In the genomic region with DNA sequence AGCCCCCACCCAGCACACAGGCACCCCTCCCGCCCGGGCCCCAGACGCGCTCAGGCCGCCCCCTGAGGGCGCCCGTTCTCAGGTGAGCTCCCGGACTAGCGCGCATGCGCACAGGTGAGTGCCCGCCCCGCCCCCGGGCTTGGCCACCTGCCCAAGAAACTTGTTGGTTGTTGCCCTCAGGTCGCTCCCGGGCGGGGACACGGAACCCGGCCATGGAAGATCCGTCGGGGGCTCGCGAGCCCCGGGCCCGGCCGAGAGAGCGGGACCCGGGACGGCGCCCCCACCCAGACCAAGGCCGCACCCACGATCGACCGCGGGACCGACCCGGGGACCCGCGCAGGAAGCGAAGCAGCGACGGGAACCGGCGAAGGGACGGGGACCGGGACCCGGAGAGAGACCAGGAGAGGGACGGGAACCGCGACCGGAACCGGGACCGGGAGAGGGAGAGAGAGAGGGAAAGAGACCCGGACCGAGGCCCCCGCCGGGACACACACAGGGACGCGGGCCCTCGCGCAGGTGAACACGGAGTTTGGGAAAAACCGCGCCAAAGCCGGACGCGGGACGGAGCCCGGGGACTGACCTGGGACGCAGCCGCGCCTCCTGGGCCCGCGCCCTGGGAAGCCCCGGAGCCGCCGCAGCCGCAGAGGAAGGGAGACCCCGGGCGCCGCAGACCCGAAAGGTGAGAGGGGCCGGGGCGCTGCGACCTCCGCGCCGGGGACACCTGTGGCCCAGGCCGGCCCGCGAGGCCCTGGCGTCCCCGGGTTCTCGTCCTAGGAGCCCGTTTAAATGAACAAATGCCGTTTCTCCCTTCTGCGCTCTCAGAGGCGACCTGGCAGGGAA, we compare ENCODE assay signal across 1 cellular context.
TF ChIP-seq lines count a peak whose summit lies in the region.

A gene with protein sequence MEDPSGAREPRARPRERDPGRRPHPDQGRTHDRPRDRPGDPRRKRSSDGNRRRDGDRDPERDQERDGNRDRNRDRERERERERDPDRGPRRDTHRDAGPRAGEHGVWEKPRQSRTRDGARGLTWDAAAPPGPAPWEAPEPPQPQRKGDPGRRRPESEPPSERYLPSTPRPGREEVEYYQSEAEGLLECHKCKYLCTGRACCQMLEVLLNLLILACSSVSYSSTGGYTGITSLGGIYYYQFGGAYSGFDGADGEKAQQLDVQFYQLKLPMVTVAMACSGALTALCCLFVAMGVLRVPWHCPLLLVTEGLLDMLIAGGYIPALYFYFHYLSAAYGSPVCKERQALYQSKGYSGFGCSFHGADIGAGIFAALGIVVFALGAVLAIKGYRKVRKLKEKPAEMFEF (plus strand): TSS at position 167 of the 840 bp plus-strand sequence. CDS start 46 bp downstream, at position 213.

TF ChIP-seq in HepG2, 621 proteins besides CTCF, POLR2A, EP300 and RAD21 (continued from another document and continues in another):
- TF ChIP-seq, protein P1, sequence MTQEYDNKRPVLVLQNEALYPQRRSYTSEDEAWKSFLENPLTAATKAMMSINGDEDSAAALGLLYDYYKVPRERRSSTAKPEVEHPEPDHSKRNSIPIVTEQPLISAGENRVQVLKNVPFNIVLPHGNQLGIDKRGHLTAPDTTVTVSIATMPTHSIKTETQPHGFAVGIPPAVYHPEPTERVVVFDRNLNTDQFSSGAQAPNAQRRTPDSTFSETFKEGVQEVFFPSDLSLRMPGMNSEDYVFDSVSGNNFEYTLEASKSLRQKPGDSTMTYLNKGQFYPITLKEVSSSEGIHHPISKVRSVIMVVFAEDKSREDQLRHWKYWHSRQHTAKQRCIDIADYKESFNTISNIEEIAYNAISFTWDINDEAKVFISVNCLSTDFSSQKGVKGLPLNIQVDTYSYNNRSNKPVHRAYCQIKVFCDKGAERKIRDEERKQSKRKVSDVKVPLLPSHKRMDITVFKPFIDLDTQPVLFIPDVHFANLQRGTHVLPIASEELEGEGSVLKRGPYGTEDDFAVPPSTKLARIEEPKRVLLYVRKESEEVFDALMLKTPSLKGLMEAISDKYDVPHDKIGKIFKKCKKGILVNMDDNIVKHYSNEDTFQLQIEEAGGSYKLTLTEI (CRISPR knock-in tag; conservative IDR thresholded peaks at IDR 0.05): no peak
- TF ChIP-seq ZNF773 (CRISPR knock-in tag; IDR thresholded peaks at IDR 0.05; ENCODE audit: borderline replicate concordance) (no peak), CBFB (CRISPR knock-in tag; IDR thresholded peaks at IDR 0.05) (peak; percentile 64; the same call in 1 of the 2 replicates), ZNF501 (CRISPR knock-in tag; IDR thresholded peaks at IDR 0.05) (peak; percentile 77; the same call in 1 of the 2 replicates), GABPA (IDR thresholded peaks at IDR 0.05; ENCODE audit: low read depth, low read length) (no peak), GABPA (CRISPR knock-in tag; IDR thresholded peaks at IDR 0.05; ENCODE audit: low read depth) (no peak), MEF2D (CRISPR knock-in tag; IDR thresholded peaks at IDR 0.05) (no peak), ZBTB21 (CRISPR knock-in tag; IDR thresholded peaks at IDR 0.05) (no peak), ZNF33B (CRISPR knock-in tag; IDR thresholded peaks at IDR 0.05) (peak; percentile 45; the same call in 1 of the 2 replicates), SNAI1 (CRISPR knock-in tag; IDR thresholded peaks at IDR 0.05; ENCODE audit: borderline replicate concordance) (0 out of 2 replicates have a peak, but pooled peaks have one; percentile 22), RCOR2 (CRISPR knock-in tag; IDR thresholded peaks at IDR 0.05) (no peak), STAG1 (CRISPR knock-in tag; IDR thresholded peaks at IDR 0.05) (no peak), SIX1 (CRISPR knock-in tag; IDR thresholded peaks at IDR 0.05; ENCODE audit: borderline replicate concordance) (no peak), FOXO1 (CRISPR knock-in tag; IDR thresholded peaks at IDR 0.05) (no peak; the same call in 1 of the 2 replicates), HHEX (CRISPR knock-in tag; IDR thresholded peaks at IDR 0.05) (no peak), ZNF776 (CRISPR knock-in tag; IDR thresholded peaks at IDR 0.05) (peak; percentile 78; the same call in 1 of the 2 replicates), PAWR (CRISPR knock-in tag; IDR thresholded peaks at IDR 0.05; ENCODE audit: borderline replicate concordance) (no peak), ZNF670 (CRISPR knock-in tag; IDR thresholded peaks at IDR 0.05; ENCODE audit: borderline replicate concordance) (no peak; the same call in 1 of the 2 replicates), ZFX (CRISPR knock-in tag; IDR thresholded peaks at IDR 0.05; ENCODE audit: low read depth) (peak; percentile 82), CCDC6 (CRISPR knock-in tag; IDR thresholded peaks at IDR 0.05) (no peak), YEATS4 (CRISPR knock-in tag; IDR thresholded peaks at IDR 0.05; ENCODE audit: borderline replicate concordance) (no peak), ZFAT (CRISPR knock-in tag; conservative IDR thresholded peaks at IDR 0.05) (no peak)
- TF ChIP-seq, protein P2, sequence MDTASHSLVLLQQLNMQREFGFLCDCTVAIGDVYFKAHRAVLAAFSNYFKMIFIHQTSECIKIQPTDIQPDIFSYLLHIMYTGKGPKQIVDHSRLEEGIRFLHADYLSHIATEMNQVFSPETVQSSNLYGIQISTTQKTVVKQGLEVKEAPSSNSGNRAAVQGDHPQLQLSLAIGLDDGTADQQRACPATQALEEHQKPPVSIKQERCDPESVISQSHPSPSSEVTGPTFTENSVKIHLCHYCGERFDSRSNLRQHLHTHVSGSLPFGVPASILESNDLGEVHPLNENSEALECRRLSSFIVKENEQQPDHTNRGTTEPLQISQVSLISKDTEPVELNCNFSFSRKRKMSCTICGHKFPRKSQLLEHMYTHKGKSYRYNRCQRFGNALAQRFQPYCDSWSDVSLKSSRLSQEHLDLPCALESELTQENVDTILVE (CRISPR knock-in tag; IDR thresholded peaks at IDR 0.05): 0 out of 2 replicates have a peak, but pooled peaks have one; percentile 23
- TF ChIP-seq, protein P3, sequence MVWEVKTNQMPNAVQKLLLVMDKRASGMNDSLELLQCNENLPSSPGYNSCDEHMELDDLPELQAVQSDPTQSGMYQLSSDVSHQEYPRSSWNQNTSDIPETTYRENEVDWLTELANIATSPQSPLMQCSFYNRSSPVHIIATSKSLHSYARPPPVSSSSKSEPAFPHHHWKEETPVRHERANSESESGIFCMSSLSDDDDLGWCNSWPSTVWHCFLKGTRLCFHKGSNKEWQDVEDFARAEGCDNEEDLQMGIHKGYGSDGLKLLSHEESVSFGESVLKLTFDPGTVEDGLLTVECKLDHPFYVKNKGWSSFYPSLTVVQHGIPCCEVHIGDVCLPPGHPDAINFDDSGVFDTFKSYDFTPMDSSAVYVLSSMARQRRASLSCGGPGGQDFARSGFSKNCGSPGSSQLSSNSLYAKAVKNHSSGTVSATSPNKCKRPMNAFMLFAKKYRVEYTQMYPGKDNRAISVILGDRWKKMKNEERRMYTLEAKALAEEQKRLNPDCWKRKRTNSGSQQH (CRISPR knock-in tag; IDR thresholded peaks at IDR 0.05; ENCODE audit: low read depth): no peak
- TF ChIP-seq, protein P4, sequence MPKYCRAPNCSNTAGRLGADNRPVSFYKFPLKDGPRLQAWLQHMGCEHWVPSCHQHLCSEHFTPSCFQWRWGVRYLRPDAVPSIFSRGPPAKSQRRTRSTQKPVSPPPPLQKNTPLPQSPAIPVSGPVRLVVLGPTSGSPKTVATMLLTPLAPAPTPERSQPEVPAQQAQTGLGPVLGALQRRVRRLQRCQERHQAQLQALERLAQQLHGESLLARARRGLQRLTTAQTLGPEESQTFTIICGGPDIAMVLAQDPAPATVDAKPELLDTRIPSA (CRISPR knock-in tag; IDR thresholded peaks at IDR 0.05; ENCODE audit: borderline replicate concordance): peak; percentile 28; the same call in 1 of the 2 replicates
- TF ChIP-seq, protein P5, sequence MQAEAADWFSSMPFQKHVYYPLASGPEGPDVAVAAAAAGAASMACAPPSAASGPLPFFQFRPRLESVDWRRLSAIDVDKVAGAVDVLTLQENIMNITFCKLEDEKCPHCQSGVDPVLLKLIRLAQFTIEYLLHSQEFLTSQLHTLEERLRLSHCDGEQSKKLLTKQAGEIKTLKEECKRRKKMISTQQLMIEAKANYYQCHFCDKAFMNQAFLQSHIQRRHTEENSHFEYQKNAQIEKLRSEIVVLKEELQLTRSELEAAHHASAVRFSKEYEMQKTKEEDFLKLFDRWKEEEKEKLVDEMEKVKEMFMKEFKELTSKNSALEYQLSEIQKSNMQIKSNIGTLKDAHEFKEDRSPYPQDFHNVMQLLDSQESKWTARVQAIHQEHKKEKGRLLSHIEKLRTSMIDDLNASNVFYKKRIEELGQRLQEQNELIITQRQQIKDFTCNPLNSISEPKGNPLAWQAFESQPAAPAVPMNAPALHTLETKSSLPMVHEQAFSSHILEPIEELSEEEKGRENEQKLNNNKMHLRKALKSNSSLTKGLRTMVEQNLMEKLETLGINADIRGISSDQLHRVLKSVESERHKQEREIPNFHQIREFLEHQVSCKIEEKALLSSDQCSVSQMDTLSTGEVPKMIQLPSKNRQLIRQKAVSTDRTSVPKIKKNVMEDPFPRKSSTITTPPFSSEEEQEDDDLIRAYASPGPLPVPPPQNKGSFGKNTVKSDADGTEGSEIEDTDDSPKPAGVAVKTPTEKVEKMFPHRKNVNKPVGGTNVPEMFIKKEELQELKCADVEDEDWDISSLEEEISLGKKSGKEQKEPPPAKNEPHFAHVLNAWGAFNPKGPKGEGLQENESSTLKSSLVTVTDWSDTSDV (CRISPR knock-in tag; IDR thresholded peaks at IDR 0.05): no peak
- TF ChIP-seq, protein P6, sequence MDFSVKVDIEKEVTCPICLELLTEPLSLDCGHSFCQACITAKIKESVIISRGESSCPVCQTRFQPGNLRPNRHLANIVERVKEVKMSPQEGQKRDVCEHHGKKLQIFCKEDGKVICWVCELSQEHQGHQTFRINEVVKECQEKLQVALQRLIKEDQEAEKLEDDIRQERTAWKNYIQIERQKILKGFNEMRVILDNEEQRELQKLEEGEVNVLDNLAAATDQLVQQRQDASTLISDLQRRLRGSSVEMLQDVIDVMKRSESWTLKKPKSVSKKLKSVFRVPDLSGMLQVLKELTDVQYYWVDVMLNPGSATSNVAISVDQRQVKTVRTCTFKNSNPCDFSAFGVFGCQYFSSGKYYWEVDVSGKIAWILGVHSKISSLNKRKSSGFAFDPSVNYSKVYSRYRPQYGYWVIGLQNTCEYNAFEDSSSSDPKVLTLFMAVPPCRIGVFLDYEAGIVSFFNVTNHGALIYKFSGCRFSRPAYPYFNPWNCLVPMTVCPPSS (IDR thresholded peaks at IDR 0.05): no peak
- TF ChIP-seq, protein P7, sequence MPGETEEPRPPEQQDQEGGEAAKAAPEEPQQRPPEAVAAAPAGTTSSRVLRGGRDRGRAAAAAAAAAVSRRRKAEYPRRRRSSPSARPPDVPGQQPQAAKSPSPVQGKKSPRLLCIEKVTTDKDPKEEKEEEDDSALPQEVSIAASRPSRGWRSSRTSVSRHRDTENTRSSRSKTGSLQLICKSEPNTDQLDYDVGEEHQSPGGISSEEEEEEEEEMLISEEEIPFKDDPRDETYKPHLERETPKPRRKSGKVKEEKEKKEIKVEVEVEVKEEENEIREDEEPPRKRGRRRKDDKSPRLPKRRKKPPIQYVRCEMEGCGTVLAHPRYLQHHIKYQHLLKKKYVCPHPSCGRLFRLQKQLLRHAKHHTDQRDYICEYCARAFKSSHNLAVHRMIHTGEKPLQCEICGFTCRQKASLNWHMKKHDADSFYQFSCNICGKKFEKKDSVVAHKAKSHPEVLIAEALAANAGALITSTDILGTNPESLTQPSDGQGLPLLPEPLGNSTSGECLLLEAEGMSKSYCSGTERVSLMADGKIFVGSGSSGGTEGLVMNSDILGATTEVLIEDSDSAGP (CRISPR knock-in tag; IDR thresholded peaks at IDR 0.05; ENCODE audit: borderline replicate concordance): peak; percentile 74; the same call in 1 of the 2 replicates
- TF ChIP-seq, protein P8, sequence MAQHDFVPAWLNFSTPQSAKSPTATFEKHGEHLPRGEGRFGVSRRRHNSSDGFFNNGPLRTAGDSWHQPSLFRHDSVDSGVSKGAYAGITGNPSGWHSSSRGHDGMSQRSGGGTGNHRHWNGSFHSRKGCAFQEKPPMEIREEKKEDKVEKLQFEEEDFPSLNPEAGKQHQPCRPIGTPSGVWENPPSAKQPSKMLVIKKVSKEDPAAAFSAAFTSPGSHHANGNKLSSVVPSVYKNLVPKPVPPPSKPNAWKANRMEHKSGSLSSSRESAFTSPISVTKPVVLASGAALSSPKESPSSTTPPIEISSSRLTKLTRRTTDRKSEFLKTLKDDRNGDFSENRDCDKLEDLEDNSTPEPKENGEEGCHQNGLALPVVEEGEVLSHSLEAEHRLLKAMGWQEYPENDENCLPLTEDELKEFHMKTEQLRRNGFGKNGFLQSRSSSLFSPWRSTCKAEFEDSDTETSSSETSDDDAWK (CRISPR knock-in tag; IDR thresholded peaks at IDR 0.05): no peak
- TF ChIP-seq, protein P9, sequence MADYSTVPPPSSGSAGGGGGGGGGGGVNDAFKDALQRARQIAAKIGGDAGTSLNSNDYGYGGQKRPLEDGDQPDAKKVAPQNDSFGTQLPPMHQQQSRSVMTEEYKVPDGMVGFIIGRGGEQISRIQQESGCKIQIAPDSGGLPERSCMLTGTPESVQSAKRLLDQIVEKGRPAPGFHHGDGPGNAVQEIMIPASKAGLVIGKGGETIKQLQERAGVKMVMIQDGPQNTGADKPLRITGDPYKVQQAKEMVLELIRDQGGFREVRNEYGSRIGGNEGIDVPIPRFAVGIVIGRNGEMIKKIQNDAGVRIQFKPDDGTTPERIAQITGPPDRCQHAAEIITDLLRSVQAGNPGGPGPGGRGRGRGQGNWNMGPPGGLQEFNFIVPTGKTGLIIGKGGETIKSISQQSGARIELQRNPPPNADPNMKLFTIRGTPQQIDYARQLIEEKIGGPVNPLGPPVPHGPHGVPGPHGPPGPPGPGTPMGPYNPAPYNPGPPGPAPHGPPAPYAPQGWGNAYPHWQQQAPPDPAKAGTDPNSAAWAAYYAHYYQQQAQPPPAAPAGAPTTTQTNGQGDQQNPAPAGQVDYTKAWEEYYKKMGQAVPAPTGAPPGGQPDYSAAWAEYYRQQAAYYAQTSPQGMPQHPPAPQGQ (CRISPR knock-in tag; IDR thresholded peaks at IDR 0.05; ENCODE audit: borderline replicate concordance): no peak
- TF ChIP-seq, protein P10, sequence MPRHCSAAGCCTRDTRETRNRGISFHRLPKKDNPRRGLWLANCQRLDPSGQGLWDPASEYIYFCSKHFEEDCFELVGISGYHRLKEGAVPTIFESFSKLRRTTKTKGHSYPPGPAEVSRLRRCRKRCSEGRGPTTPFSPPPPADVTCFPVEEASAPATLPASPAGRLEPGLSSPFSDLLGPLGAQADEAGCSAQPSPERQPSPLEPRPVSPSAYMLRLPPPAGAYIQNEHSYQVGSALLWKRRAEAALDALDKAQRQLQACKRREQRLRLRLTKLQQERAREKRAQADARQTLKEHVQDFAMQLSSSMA (CRISPR knock-in tag; IDR thresholded peaks at IDR 0.05): peak; percentile 43; the same call in 1 of the 2 replicates
- TF ChIP-seq, protein P11, sequence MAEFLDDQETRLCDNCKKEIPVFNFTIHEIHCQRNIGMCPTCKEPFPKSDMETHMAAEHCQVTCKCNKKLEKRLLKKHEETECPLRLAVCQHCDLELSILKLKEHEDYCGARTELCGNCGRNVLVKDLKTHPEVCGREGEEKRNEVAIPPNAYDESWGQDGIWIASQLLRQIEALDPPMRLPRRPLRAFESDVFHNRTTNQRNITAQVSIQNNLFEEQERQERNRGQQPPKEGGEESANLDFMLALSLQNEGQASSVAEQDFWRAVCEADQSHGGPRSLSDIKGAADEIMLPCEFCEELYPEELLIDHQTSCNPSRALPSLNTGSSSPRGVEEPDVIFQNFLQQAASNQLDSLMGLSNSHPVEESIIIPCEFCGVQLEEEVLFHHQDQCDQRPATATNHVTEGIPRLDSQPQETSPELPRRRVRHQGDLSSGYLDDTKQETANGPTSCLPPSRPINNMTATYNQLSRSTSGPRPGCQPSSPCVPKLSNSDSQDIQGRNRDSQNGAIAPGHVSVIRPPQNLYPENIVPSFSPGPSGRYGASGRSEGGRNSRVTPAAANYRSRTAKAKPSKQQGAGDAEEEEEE (CRISPR knock-in tag; IDR thresholded peaks at IDR 0.05; ENCODE audit: borderline replicate concordance): no peak
- TF ChIP-seq, protein P12, sequence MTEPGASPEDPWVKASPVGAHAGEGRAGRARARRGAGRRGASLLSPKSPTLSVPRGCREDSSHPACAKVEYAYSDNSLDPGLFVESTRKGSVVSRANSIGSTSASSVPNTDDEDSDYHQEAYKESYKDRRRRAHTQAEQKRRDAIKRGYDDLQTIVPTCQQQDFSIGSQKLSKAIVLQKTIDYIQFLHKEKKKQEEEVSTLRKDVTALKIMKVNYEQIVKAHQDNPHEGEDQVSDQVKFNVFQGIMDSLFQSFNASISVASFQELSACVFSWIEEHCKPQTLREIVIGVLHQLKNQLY (CRISPR knock-in tag; IDR thresholded peaks at IDR 0.05): no peak
